8 cellular contexts compared by ENCODE assay signal in the genomic region with DNA sequence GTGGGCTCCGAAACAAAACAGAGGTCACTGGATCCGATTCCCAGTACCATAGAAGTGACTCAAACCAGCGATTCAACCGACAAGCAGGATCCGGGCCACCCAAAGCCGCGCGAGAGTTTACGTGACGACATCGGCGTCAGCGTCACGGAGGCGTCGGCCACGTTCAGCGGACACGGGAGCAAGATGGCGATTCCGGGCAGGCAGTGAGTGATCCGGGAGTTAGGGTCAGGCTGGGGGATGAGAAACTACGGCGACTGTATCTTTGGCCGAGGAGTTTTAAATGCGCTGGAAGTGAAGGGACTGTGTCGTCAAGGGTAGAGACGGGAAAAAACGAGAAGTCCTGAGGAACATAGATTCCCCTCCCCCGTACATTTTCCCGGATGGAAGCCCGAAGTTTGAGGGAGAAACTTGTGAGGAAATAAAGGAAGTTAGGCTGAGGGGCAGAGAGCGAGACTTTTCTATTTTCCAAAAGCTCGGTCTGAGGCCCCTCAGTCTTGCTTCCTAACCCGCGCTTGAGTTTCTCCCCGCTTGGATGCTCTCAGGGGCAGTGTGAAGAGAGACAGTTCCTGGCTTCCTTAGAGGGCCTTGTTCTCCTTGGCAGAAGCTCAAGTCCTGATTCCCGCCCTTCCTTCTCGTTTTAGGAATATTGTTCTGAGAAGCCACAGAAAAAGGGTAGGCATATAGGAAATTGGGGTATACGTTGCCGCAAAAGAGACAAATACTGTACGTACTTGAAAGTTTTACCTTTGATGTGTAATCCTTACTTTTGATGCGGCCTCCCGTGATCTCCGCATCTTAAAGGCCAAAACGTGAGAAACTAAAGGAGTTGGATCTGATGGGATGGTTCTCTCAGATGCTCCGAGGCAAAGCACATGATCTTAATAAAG. TPM values are rescaled to one million over a fixed set of nuclear protein-coding genes. Genes with fewer than 3 reads are reported as not detected.
DNase-seq lines count a peak whose midpoint lies in the region; ATAC-seq and TF ChIP-seq lines count a peak whose summit lies in the region.

A gene with protein sequence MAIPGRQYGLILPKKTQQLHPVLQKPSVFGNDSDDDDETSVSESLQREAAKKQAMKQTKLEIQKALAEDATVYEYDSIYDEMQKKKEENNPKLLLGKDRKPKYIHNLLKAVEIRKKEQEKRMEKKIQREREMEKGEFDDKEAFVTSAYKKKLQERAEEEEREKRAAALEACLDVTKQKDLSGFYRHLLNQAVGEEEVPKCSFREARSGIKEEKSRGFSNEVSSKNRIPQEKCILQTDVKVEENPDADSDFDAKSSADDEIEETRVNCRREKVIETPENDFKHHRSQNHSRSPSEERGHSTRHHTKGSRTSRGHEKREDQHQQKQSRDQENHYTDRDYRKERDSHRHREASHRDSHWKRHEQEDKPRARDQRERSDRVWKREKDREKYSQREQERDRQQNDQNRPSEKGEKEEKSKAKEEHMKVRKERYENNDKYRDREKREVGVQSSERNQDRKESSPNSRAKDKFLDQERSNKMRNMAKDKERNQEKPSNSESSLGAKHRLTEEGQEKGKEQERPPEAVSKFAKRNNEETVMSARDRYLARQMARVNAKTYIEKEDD (plus strand): TSS at position 156 of the 887 bp plus-strand sequence. CDS start 28 bp downstream, at position 184.

- H3K4me1 Mint-ChIP-seq in brain: peaks cover 57% of the 10 kb centered on the region

- H3K9me3 ChIP-seq in iPS DF 6.9 (ENCODE audit: control insufficient read depth, insufficient read depth, low read length) (no peaks in the 10 kb centered on the region), sigmoid colon (no peaks in the 10 kb centered on the region)

- peaks cover 26% of the 10 kb centered on the region for H3K36me3 Mint-ChIP-seq in brain

- peak; percentile 74 for ATAC-seq in GM18517 (IDR thresholded peaks at IDR 0.05; ENCODE audit: unreplicated experiment)
- ATAC-seq in HG03066 (IDR thresholded peaks at IDR 0.05; ENCODE audit: low read depth, unreplicated experiment): peak; percentile 72
- ATAC-seq in GM18870 (IDR thresholded peaks at IDR 0.05; ENCODE audit: unreplicated experiment): no peak

- H3K4me3 ChIP-seq in iPS DF 6.9 (ENCODE audit: low read length) (peak within 1 kb of the TSS; percentile 81; the same call in 1 of the 2 replicates), sigmoid colon (peak within 1 kb of the TSS; percentile 60 to 67 (median 64))

- TF ChIP-seq CTCF in brain (conservative IDR thresholded peaks at IDR 0.05) (no peak), sigmoid colon (IDR thresholded peaks at IDR 0.05) (no peak)

- H3K27me3 ChIP-seq in iPS DF 6.9 (ENCODE audit: control insufficient read depth, insufficient read depth, low read length) (no peaks in the 10 kb centered on the region), sigmoid colon (no peaks in the 10 kb centered on the region)

- H3K27ac Mint-ChIP-seq in brain: peak within 1 kb of the TSS; percentile 98 to 100 (median 99)

- H3K4me1 ChIP-seq in iPS DF 6.9 (ENCODE audit: control insufficient read depth, insufficient read depth, low read length) (no peaks in the 10 kb centered on the region), sigmoid colon (peaks cover 0 to 43% (median 28%) of the 10 kb centered on the region in 4 donors)

- peak within 1 kb of the TSS; percentile 93 to 99 (median 98) for H3K4me3 Mint-ChIP-seq in brain

- TF ChIP-seq EP300 in sigmoid colon (IDR thresholded peaks at IDR 0.05): peak in 1 of 4 donors; percentile 23

- intact Hi-C loops in sigmoid colon (cut with DNase I): loop anchor here (5.0 kb wide), 3 partner anchors 175 to 370 kb away; a partner anchor contains a TSS

- WGBS in iPS DF 6.9 (ENCODE audit: insufficient coverage, insufficient read length): no CpG with 5 or more reads among the region's 47 CpGs
- 0% methylated on average over 47 of the region's 47 CpGs for WGBS in sigmoid colon, 2 donors

- H3K27ac ChIP-seq in iPS DF 6.9 (ENCODE audit: low read length) (no peak within 1 kb of the TSS), sigmoid colon (peak within 1 kb of the TSS; percentile 89 to 98 (median 94))

- H3K9me3 Mint-ChIP-seq in brain: peaks cover 0 to 3% (median 0%) of the 10 kb centered on the region in 5 experiments

- peak; percentile 94 for DNase-seq in NCI-H2171 (lab: John Stamatoyannopoulos, UW)
- peak; percentile 90 for DNase-seq in UCSD-AML1 (lab: John Stamatoyannopoulos, UW; ENCODE audit: unreplicated experiment)
- DNase-seq in iPS DF 6.9 (ENCODE audit: low read depth, low spot score): peak; percentile 89
- peak; percentile 98 for DNase-seq in sigmoid colon

- H3K36me3 ChIP-seq in iPS DF 6.9 (ENCODE audit: control insufficient read depth, insufficient read depth, low read length): no peaks in the 10 kb centered on the region; the same call in 1 of the 2 replicates
- peaks cover 0 to 28% (median 0%) of the 10 kb centered on the region in 4 donors for H3K36me3 ChIP-seq in sigmoid colon

- peak; percentile 94 to 96 for TF ChIP-seq POLR2A in sigmoid colon (IDR thresholded peaks at IDR 0.05)

- peaks cover 5% of the 10 kb centered on the region for H3K27me3 Mint-ChIP-seq in brain

RNA-seq across cellular contexts. Expression of the gene that starts here (rescaled TPM):
- 13.1 TPM for polyA plus RNA-seq in brain (ENCODE audit: insufficient read depth, low read depth, low replicate concordance)
- 10 to 100 TPM; 30.4 to 47.6 (median 41.6) TPM for total RNA-seq in sigmoid colon
- polyA plus RNA-seq in sigmoid colon: 10 to 100 TPM; 18.0 to 23.5 (median 22.2) TPM
